Comparison of ENCODE assay signal across 7 cellular contexts in genomic region chr18:36064809-36065079, GRCh38. TPM values are rescaled to one million over a fixed set of nuclear protein-coding genes. Genes with fewer than 3 reads are reported as not detected.
DNase-seq lines count a peak whose midpoint lies in the region; ATAC-seq, FAIRE-seq and TF ChIP-seq lines count a peak whose summit lies in the region.
"Not testable (repeated sequence)": the region's sequence is repeated elsewhere in the genome, so short reads cannot be mapped to it uniquely, and the experiment has no call there.

No MANE protein-coding gene starts in this region.

- H2AK5ac ChIP-seq in H9 (ENCODE audit: insufficient read length, low read length) = not testable (repeated sequence)

- H2BK12ac ChIP-seq in H9 (ENCODE audit: insufficient read length, low read depth, low read length) = not testable (repeated sequence)

- BruUV-seq in PC-9 (replicated peaks; lab: Mats Ljungman, UMichigan) = TSS peak; percentile 5

- not testable (repeated sequence) for H4K91ac ChIP-seq in H9 (ENCODE audit: insufficient read length, low read depth, low read length)

- H3K36me3 Mint-ChIP-seq in H9 (ENCODE audit: insufficient read depth in 1 of 3, low read depth in 3 of 3) = peaks cover 10 to 17% (median 12%) of the 10 kb centered on the region in 3 experiments
- peaks cover 14% of the 10 kb centered on the region for H3K36me3 Mint-ChIP-seq in activated CD8-positive, alpha-beta T cell treated with anti-CD3 and anti-CD28 coated beads, Interleukin-2, amount 10 ng/mL, durations not matched to agents 7 days and 5 days (ENCODE audit: low read depth)
- not testable (repeated sequence) for H3K36me3 Mint-ChIP-seq in astrocyte (ENCODE audit: low read depth, unreplicated experiment); immature natural killer cell

- H4K5ac ChIP-seq in H9 (ENCODE audit: insufficient read length, low read depth, low read length) = not testable (repeated sequence)

- H2BK5ac ChIP-seq in H9 (ENCODE audit: insufficient read length, low read length) = not testable (repeated sequence)

- H3K9ac ChIP-seq in BLaER1; H9 (ENCODE audit: extremely low read depth, insufficient read length, low read length); astrocyte (ENCODE audit: low read length); neural cell (ENCODE audit: low read length): not testable (repeated sequence)

- not testable (repeated sequence) for H4K8ac ChIP-seq in H9 (replicated peaks; ENCODE audit: insufficient read length, low read depth, low read length)

- peaks cover 29% of the 10 kb centered on the region for H3K36me3 ChIP-seq in BLaER1
- H3K36me3 ChIP-seq in PC-9 (ENCODE audit: low read depth); astrocyte (ENCODE audit: insufficient read depth, low read length); neural cell (ENCODE audit: insufficient read depth, low read length): not testable (repeated sequence)

- not testable (repeated sequence) for H2BK120ac ChIP-seq in H9 (ENCODE audit: low read depth, low read length, poor library complexity, severe bottlenecking)

- WGBS in H9 (ENCODE audit: extremely low coverage, insufficient read length, low lambda C conversion rate) = no CpG with 5 or more reads among the region's 9 CpGs

- not testable (repeated sequence) for TF ChIP-seq CTCF in H9 (conservative IDR thresholded peaks at IDR 0.05); PC-9 (conservative IDR thresholded peaks at IDR 0.05); astrocyte (IDR thresholded peaks at IDR 0.05; ENCODE audit: insufficient read depth, low read depth, low read length); neural cell (IDR thresholded peaks at IDR 0.05; ENCODE audit: poor library complexity, severe bottlenecking)

- not testable (repeated sequence) for H3K9me3 Mint-ChIP-seq in H9; activated CD8-positive, alpha-beta T cell treated with anti-CD3 and anti-CD28 coated beads, Interleukin-2, amount 10 ng/mL, durations not matched to agents 7 days and 5 days (ENCODE audit: insufficient read depth); astrocyte (ENCODE audit: unreplicated experiment); immature natural killer cell

- H3K79me2 ChIP-seq in H9 (ENCODE audit: insufficient read depth, low read length) (peaks cover 58% of the 10 kb centered on the region), PC-9 (ENCODE audit: low read depth) (peaks cover 73% of the 10 kb centered on the region), astrocyte (ENCODE audit: insufficient read depth, low read length) (peaks cover 73% of the 10 kb centered on the region), neural cell (replicated peaks; ENCODE audit: insufficient read depth, low read length) (peaks cover 68% of the 10 kb centered on the region)

- not testable (repeated sequence) for H3K9me2 ChIP-seq in PC-9 (ENCODE audit: insufficient read depth); neural cell (ENCODE audit: insufficient read depth, low read length)

- not testable (repeated sequence) for H3K27me3 ChIP-seq in BLaER1; H9 (ENCODE audit: insufficient read depth, low read length); PC-9 (ENCODE audit: insufficient read depth, low read depth); astrocyte (ENCODE audit: insufficient read depth, low read length); neural cell (ENCODE audit: insufficient read depth, low read depth, low read length)

- peaks cover 27% of the 10 kb centered on the region for H3K4me1 ChIP-seq in BLaER1
- not testable (repeated sequence) for H3K4me1 ChIP-seq in H9 (ENCODE audit: insufficient read depth, low read length); astrocyte (ENCODE audit: insufficient read depth, low read length)
- H3K4me1 ChIP-seq in PC-9 (replicated peaks; ENCODE audit: insufficient read depth) = 0 out of 2 replicates have a peak, but pooled peaks cover 12% of the 10 kb centered on the region

- TF ChIP-seq EP300 in neural cell (conservative IDR thresholded peaks at IDR 0.05; ENCODE audit: poor library complexity, severe bottlenecking) = not testable (repeated sequence)

- H4K20me1 ChIP-seq in BLaER1 (peaks cover 57% of the 10 kb centered on the region), PC-9 (ENCODE audit: insufficient read depth) (peaks cover 13% of the 10 kb centered on the region; the same call in 1 of the 2 replicates), astrocyte (ENCODE audit: insufficient read depth, low read length) (peaks cover 56% of the 10 kb centered on the region)
- not testable (repeated sequence) for H4K20me1 ChIP-seq in H9 (ENCODE audit: control insufficient read depth, insufficient read depth, insufficient read length); neural cell (ENCODE audit: insufficient read depth)

- H3K4me1 Mint-ChIP-seq in H9 (peaks cover 33 to 39% of the 10 kb centered on the region in 2 experiments), immature natural killer cell (peaks cover 26 to 44% of the 10 kb centered on the region in 2 donors)
- H3K4me1 Mint-ChIP-seq in activated CD8-positive, alpha-beta T cell treated with anti-CD3 and anti-CD28 coated beads, Interleukin-2, amount 10 ng/mL, durations not matched to agents 7 days and 5 days (ENCODE audit: low read depth) = peaks cover 32% of the 10 kb centered on the region
- not testable (repeated sequence) for H3K4me1 Mint-ChIP-seq in astrocyte (ENCODE audit: low read depth, unreplicated experiment)

- peaks cover 42% of the 10 kb centered on the region for H3K9me3 ChIP-seq in BLaER1
- not testable (repeated sequence) for H3K9me3 ChIP-seq in H9 (ENCODE audit: control insufficient read depth, low read depth, low read length); PC-9 (ENCODE audit: insufficient read depth, low read depth); astrocyte (ENCODE audit: insufficient read depth, low read depth, low read length); neural cell (ENCODE audit: low read length)

- H3K27ac Mint-ChIP-seq in H9 (peak overlapping the region in 2 of 3 experiments; percentile 77 to 93; a peak in 5 of 7 replicates), immature natural killer cell (peak overlapping the region in 4 of 6 donors; percentile 3 to 45 (median 15))
- H3K27ac Mint-ChIP-seq in activated CD8-positive, alpha-beta T cell treated with anti-CD3 and anti-CD28 coated beads, Interleukin-2, amount 10 ng/mL, durations not matched to agents 7 days and 5 days = peak overlapping the region; percentile 46
- H3K27ac Mint-ChIP-seq in astrocyte (ENCODE audit: unreplicated experiment) = not testable (repeated sequence)

- DNase-seq in H9; PC-9; activated CD8-positive, alpha-beta T cell treated with anti-CD3 and anti-CD28 coated beads, Interleukin-2, amount 10 ng/mL, durations not matched to agents 7 days and 5 days; astrocyte (ENCODE audit: low read depth); immature natural killer cell: not testable (repeated sequence)

- not testable (repeated sequence) for H2BK15ac ChIP-seq in H9 (ENCODE audit: low read depth, low read length)

- H3K23ac ChIP-seq in H9 (ENCODE audit: insufficient read length, low read depth, low read length) = not testable (repeated sequence)

- FAIRE-seq in astrocyte (lab: Jason Lieb, UNC) = not testable (repeated sequence)

- not testable (repeated sequence) for ATAC-seq in activated CD8-positive, alpha-beta T cell treated with anti-CD3 and anti-CD28 coated beads, Interleukin-2, amount 10 ng/mL, durations not matched to agents 7 days and 5 days

- H2BK20ac ChIP-seq in H9 (ENCODE audit: low read depth, low read length, poor library complexity, severe bottlenecking) = not testable (repeated sequence)

- H2AFZ ChIP-seq in H9 (ENCODE audit: low read length); PC-9; astrocyte (ENCODE audit: low read depth, low read length); neural cell (ENCODE audit: low read depth, low read length): not testable (repeated sequence)

- not testable (repeated sequence) for H3K23me2 ChIP-seq in H9 (ENCODE audit: insufficient read length, low read depth, low read length, poor library complexity, severe bottlenecking)

- H3K27me3 Mint-ChIP-seq in H9 (ENCODE audit: low read depth); activated CD8-positive, alpha-beta T cell treated with anti-CD3 and anti-CD28 coated beads, Interleukin-2, amount 10 ng/mL, durations not matched to agents 7 days and 5 days (ENCODE audit: low read depth); astrocyte (ENCODE audit: low read depth, unreplicated experiment): not testable (repeated sequence)
- peaks cover 5 to 12% (median 8%) of the 10 kb centered on the region in 3 donors for H3K27me3 Mint-ChIP-seq in immature natural killer cell (ENCODE audit: low read depth in 3 of 3)

- H3K27ac ChIP-seq in BLaER1; H9 (ENCODE audit: insufficient read length, low read depth, low read length); PC-9; astrocyte (ENCODE audit: low read depth, low read length); neural cell (ENCODE audit: low read length): not testable (repeated sequence)

- H3K4me3 ChIP-seq in BLaER1; PC-9; astrocyte (ENCODE audit: insufficient read depth, low read depth, low read length): not testable (repeated sequence)
- peak overlapping the region; percentile 98 for H3K4me3 ChIP-seq in neural cell (ENCODE audit: low read length)

- H3T11ph ChIP-seq in H9 (ENCODE audit: low read length) = not testable (repeated sequence)

- H3K4ac ChIP-seq in H9 (ENCODE audit: low read depth, low read length) = not testable (repeated sequence)

- CTCF ChIA-PET in PC-9 (lab: Charles Lee) = not testable (repeated sequence)
- CTCF ChIA-PET in activated CD8-positive, alpha-beta T cell treated with anti-CD3 and anti-CD28 coated beads, Interleukin-2, amount 10 ng/mL, durations not matched to agents 7 days and 5 days (lab: Charles Lee) = interaction anchor here (1.0 kb wide), 1 partner anchor 47 kb away, joined by 4 read pairs; no protein-coding TSS in a partner anchor

- H3F3A ChIP-seq in PC-9 (ENCODE audit: insufficient read depth, low read depth); neural cell (ENCODE audit: insufficient read depth, low read length, poor library complexity, severe bottlenecking): not testable (repeated sequence)

- TF ChIP-seq RAD21 in neural cell (conservative IDR thresholded peaks at IDR 0.05) = not testable (repeated sequence)

- H3K56ac ChIP-seq in H9 (ENCODE audit: insufficient read length, low read depth, low read length) = not testable (repeated sequence)

- not testable (repeated sequence) for H3K18ac ChIP-seq in H9 (ENCODE audit: insufficient read length, low read depth, low read length)

- peak overlapping the region in 1 of 2 experiments; percentile 72; a peak in 4 of 5 replicates for H3K4me3 Mint-ChIP-seq in H9
- H3K4me3 Mint-ChIP-seq in activated CD8-positive, alpha-beta T cell treated with anti-CD3 and anti-CD28 coated beads, Interleukin-2, amount 10 ng/mL, durations not matched to agents 7 days and 5 days = peak overlapping the region; percentile 5
- H3K4me3 Mint-ChIP-seq in astrocyte (ENCODE audit: unreplicated experiment) = peak overlapping the region; percentile 99
- not testable (repeated sequence) for H3K4me3 Mint-ChIP-seq in immature natural killer cell

- POLR2A ChIA-PET in PC-9 (lab: Charles Lee; ENCODE audit: unreplicated experiment) = not testable (repeated sequence)
- POLR2A ChIA-PET in activated CD8-positive, alpha-beta T cell treated with anti-CD3 and anti-CD28 coated beads, Interleukin-2, amount 10 ng/mL, durations not matched to agents 7 days and 5 days (lab: Charles Lee) = interaction anchor here (0.6 to 1.2 kb wide), 3 partner anchors 63 to 92 kb away, joined by 3 to 4 read pairs (median 3); partner anchors contain the start of genes ELP2, RMP24 and SLC39A6

- not testable (repeated sequence) for H3K14ac ChIP-seq in H9 (ENCODE audit: insufficient read depth, low read length)

- intact Hi-C loops in PC-9 (cut with micrococcal nuclease; ENCODE audit: unreplicated experiment) = not testable (repeated sequence)

- H3K4me2 ChIP-seq in BLaER1 = 0 out of 2 replicates have a peak overlapping the region, but pooled peaks have one; percentile 81
- H3K4me2 ChIP-seq in H9 (ENCODE audit: insufficient read depth, insufficient read length, low read length); PC-9; astrocyte (ENCODE audit: low read length); neural cell (ENCODE audit: low read length): not testable (repeated sequence)

- not testable (repeated sequence) for H3K79me1 ChIP-seq in H9 (ENCODE audit: insufficient read depth, low read depth, low read length, poor library complexity, severe bottlenecking)

RNA-seq across cellular contexts. Expression of gene RPRD1A, which starts 2.6 kb away (rescaled TPM):
- total RNA-seq in H9 (2021) = 103 and 107 TPM in 2 replicates
- total RNA-seq in PC-9 (2021) = 29.2 and 34.2 TPM in 2 replicates
- 10 to 100 TPM; 26.8 to 28.2 TPM for total RNA-seq in activated CD8-positive, alpha-beta T cell treated with anti-CD3 and anti-CD28 coated beads, Interleukin-2, amount 10 ng/mL, durations not matched to agents 7 days and 5 days
- 53.3 and 62.6 TPM in 2 replicates for total RNA-seq in astrocyte
- 10 to 100 TPM in 1 of 3 donors, 1 to 10 TPM in 2; 6.3 to 11.0 (median 7.4) TPM for polyA plus RNA-seq in immature natural killer cell
- 129 and 136 TPM in 2 replicates for polyA plus RNA-seq in neural cell
- 156 and 180 TPM in 2 replicates for polyA minus RNA-seq in neural cell
